Comparison of ENCODE assay signal across 14 cellular contexts in the genomic region with DNA sequence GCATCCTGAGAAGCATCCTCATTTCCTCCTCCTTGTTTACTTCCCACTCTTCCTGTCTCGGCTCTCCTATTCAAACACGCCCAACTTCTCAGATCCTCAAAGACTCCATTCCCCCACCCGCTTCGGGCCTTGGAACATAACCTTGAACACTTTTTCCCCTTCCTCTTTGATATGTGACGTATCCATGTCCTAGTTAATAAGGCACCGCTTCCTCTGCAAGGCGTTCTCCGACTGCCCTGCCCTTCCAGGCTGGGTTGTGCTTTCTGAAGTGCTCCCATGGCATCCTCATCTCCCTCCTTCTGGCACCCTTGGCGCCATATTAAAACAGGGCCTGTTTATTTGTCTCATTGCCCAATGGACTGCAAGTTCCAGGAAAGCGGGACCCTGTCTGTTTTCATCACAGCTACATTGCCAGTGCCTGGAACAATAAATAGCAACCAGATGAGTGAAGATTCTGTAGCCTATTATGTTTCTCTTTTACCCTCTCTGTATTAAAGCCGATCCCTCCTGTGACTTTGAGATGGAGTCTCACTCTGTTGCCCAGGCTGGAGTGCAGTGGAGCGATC.
DNase-seq lines count a peak whose midpoint lies in the region; ATAC-seq lines count a peak whose summit lies in the region.
"Had no signal": no experiment of that assay in that cellular context is flagged by ENCODE, and none has a peak within 500 bp of the region (broad histone marks: within the 10 kb centered on the region; RNA-seq: fewer than 3 reads in every experiment).

No MANE protein-coding gene starts in this region.

- peak overlapping the region; percentile 71 for H3K27ac Mint-ChIP-seq in activated T-cell treated with anti-CD3 and anti-CD28 coated beads, Interleukin-2, amount 50 U/mL, for 72 hours
- peak overlapping the region; percentile 84 for H3K27ac Mint-ChIP-seq in stimulated activated effector memory CD8-positive, alpha-beta T cell treated with anti-CD3 and anti-CD28 coated beads, Interleukin-12 subunit alpha, Interleukin-12 subunit beta, amount 100 ng/mL, for 72 hours

- 0 out of 2 replicates have a peak overlapping the region, but pooled peaks have one; percentile 90 for H3K27ac ChIP-seq in SK-N-MC
- H3K27ac ChIP-seq: body of pancreas, KMS-11, prostate gland had no signal

- no peak for ATAC-seq in activated T-cell treated with anti-CD3 and anti-CD28 coated beads, Interleukin-2, amount 50 U/mL, for 72 hours (replicated peaks in 1 of 2)
- no peak for ATAC-seq in stimulated activated effector memory CD8-positive, alpha-beta T cell treated with anti-CD3 and anti-CD28 coated beads, Interleukin-12 subunit alpha, Interleukin-12 subunit beta, amount 100 ng/mL, for 72 hours
- no peak for ATAC-seq in GM19455 (IDR thresholded peaks at IDR 0.05; ENCODE audit: unreplicated experiment)

- no peak overlapping the region for H3K4me3 ChIP-seq in SK-N-MC
- H3K4me3 ChIP-seq: body of pancreas, prostate gland had no signal

- H3K4me1 Mint-ChIP-seq in activated T-cell treated with anti-CD3 and anti-CD28 coated beads, Interleukin-2, amount 50 U/mL, for 72 hours (ENCODE audit: low read depth), result peaks cover 100% of the 10 kb centered on the region
- H3K4me1 Mint-ChIP-seq in stimulated activated effector memory CD8-positive, alpha-beta T cell treated with anti-CD3 and anti-CD28 coated beads, Interleukin-12 subunit alpha, Interleukin-12 subunit beta, amount 100 ng/mL, for 72 hours, result peaks cover 76% of the 10 kb centered on the region

- H3K9me3 ChIP-seq in SK-N-MC (ENCODE audit: low read depth, low read length), result no peaks in the 10 kb centered on the region
- H3K9me3 ChIP-seq: body of pancreas, prostate gland had no signal

- H3K27me3 Mint-ChIP-seq in activated T-cell treated with anti-CD3 and anti-CD28 coated beads, Interleukin-2, amount 50 U/mL, for 72 hours (ENCODE audit: low read depth), result no peaks in the 10 kb centered on the region

- no peak for DNase-seq in activated T-cell treated with anti-CD3 and anti-CD28 coated beads, Interleukin-2, amount 50 U/mL, for 72 hours
- DNase-seq in activated T-cell treated with anti-CD3 and anti-CD28 coated beads, Interleukin-2, amount 50 U/mL, for 1 hour, result no peak
- no peak for DNase-seq in SK-N-MC (ENCODE audit: low read depth, low spot score)
- peak; percentile 91 for DNase-seq in fibroblast of gingiva (ENCODE audit: low read depth)
- no peak for DNase-seq in stimulated activated effector memory CD8-positive, alpha-beta T cell treated with anti-CD3 and anti-CD28 coated beads, Interleukin-12 subunit alpha, Interleukin-12 subunit beta, amount 100 ng/mL, for 72 hours (ENCODE audit: low spot score in 2 of 2)
- no peak for DNase-seq in NCI-H69 (lab: John Stamatoyannopoulos, UW)
- DNase-seq in NCI-H1092 (lab: John Stamatoyannopoulos, UW), result no peak
- DNase-seq: COR-L47, NCI-H1048, NCI-H2081 treated with DMSO at 0.1 percent for 48 hours had no signal

- H3K4me3 Mint-ChIP-seq in activated T-cell treated with anti-CD3 and anti-CD28 coated beads, Interleukin-2, amount 50 U/mL, for 72 hours, result no peak overlapping the region
- H3K4me3 Mint-ChIP-seq in stimulated activated effector memory CD8-positive, alpha-beta T cell treated with anti-CD3 and anti-CD28 coated beads, Interleukin-12 subunit alpha, Interleukin-12 subunit beta, amount 100 ng/mL, for 72 hours, result no peak overlapping the region

- H3K36me3 ChIP-seq in SK-N-MC (ENCODE audit: insufficient read depth, low read length), result peaks cover 34% of the 10 kb centered on the region
- H3K36me3 ChIP-seq: prostate gland had no signal

- peaks cover 11 to 30% of the 10 kb centered on the region in 2 donors for H3K36me3 Mint-ChIP-seq in activated T-cell treated with anti-CD3 and anti-CD28 coated beads, Interleukin-2, amount 50 U/mL, for 72 hours (ENCODE audit: insufficient read depth in 2 of 2)
- peaks cover 88% of the 10 kb centered on the region for H3K36me3 Mint-ChIP-seq in stimulated activated effector memory CD8-positive, alpha-beta T cell treated with anti-CD3 and anti-CD28 coated beads, Interleukin-12 subunit alpha, Interleukin-12 subunit beta, amount 100 ng/mL, for 72 hours

- H3K9ac ChIP-seq in SK-N-MC (ENCODE audit: insufficient read length), result no peak overlapping the region
- H3K9ac ChIP-seq: KMS-11 had no signal

- no peaks in the 10 kb centered on the region for H3K9me3 Mint-ChIP-seq in activated T-cell treated with anti-CD3 and anti-CD28 coated beads, Interleukin-2, amount 50 U/mL, for 72 hours
- H3K9me3 Mint-ChIP-seq in stimulated activated effector memory CD8-positive, alpha-beta T cell treated with anti-CD3 and anti-CD28 coated beads, Interleukin-12 subunit alpha, Interleukin-12 subunit beta, amount 100 ng/mL, for 72 hours, result no peaks in the 10 kb centered on the region
